ENCODE assay signal across 17 cellular contexts in the genomic region with DNA sequence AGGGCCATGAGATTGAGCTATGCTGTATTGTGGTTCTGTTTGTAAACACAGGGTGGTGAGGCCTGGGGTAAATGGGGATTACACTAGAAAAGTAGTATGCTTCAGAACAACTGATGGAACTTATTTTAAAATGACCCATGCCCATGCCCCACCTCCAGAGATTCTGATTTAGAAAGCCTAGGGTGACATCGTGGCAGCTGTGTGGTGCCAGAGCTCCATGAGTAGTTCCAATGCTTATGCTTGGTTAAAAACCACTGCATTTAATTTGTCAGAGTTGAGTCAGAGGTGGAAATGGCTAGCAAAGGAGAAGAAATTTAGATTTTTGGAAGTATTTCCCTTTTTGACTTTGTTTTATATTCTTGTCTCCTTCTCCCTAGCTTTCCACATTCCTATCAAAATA.
DNase-seq lines count a peak whose midpoint lies in the region; ATAC-seq and TF ChIP-seq lines count a peak whose summit lies in the region.
"Had no signal": no experiment of that assay in that cellular context is flagged by ENCODE, and none has a peak within 500 bp of the region (broad histone marks: within the 10 kb centered on the region; RNA-seq: fewer than 3 reads in every experiment).

No MANE protein-coding gene starts in this region.

- intact Hi-C loops in sciatic nerve (cut with DNase I) = no loop called here

- peak; percentile 45 for DNase-seq in ELR (ENCODE audit: low read depth)
- DNase-seq in fibroblast of peridontal ligament (ENCODE audit: extremely low read depth) = peak; percentile 82
- no peak for DNase-seq in sciatic nerve (ENCODE audit: low spot score)
- DNase-seq in amygdala (lab: John Stamatoyannopoulos, UW) = no peak
- no peak for DNase-seq in cerebellar cortex (ENCODE audit: low spot score)
- DNase-seq: CD4-positive, alpha-beta T cell; DND-41; dorsolateral prefrontal cortex; NCI-H1694; NCI-H510A; SK-N-SH; stimulated activated CD4-positive, alpha-beta T cell treated with anti-CD3 and anti-CD28 coated beads, Interleukin-1b, Interleukin-23, amount 100 ng/mL, for 48 hours had no signal

- no peak overlapping the region for H3K4me3 ChIP-seq in WI38 (ENCODE audit: low read depth, low read length)
- H3K4me3 ChIP-seq: GM12878, lung had no signal

- ATAC-seq in sciatic nerve (peak; percentile 80), HG02938 (IDR thresholded peaks at IDR 0.05; ENCODE audit: unreplicated experiment) (no peak), HG02588 (IDR thresholded peaks at IDR 0.05; ENCODE audit: unreplicated experiment) (no peak)
- ATAC-seq: GM12878 had no signal

- TF ChIP-seq CTCF in WI38 (IDR thresholded peaks at IDR 0.05; ENCODE audit: low read depth, low read length) = 0 out of 2 replicates have a peak, but pooled peaks have one; percentile 5

Comparison
In these comparisons a context has a peak if more than half of its experiments do, and no peak if none do; other contexts are left out.
1. DNase-seq: peak in ELR (single experiment) and fibroblast of peridontal ligament (single experiment); none in sciatic nerve (single experiment), amygdala (0 of 56) and cerebellar cortex (single experiment).